Comparison of ENCODE assay signal across 17 cellular contexts in genomic region chr14:95119336-95119735, GRCh38. TPM values are rescaled to one million over a fixed set of nuclear protein-coding genes. Genes with fewer than 3 reads are reported as not detected.
DNase-seq lines count a peak whose midpoint lies in the region; ATAC-seq and TF ChIP-seq lines count a peak whose summit lies in the region.
"Had no signal": no experiment of that assay in that cellular context is flagged by ENCODE, and none has a peak within 500 bp of the region (broad histone marks: within the 10 kb centered on the region; RNA-seq: fewer than 3 reads in every experiment).

No MANE protein-coding gene starts in this region.

- no peaks in the 10 kb centered on the region for H3K27me3 ChIP-seq in GM23338 (ENCODE audit: insufficient read depth)
- H3K27me3 ChIP-seq: BLaER1 treated with 17β-estradiol and CSF1 and Interleukin-3, amounts not matched to agents 10 nM and 100 nM; MG63 had no signal

- DNase-seq in Ammon's horn (ENCODE audit: low spot score) = peak; percentile 88
- DNase-seq in caudate nucleus (lab: John Stamatoyannopoulos, UW) = peak in 26 of 61 donors; percentile 28 to 78 (median 48)
- DNase-seq in inferior parietal cortex (ENCODE audit: extremely low spot score) = peak; percentile 78
- DNase-seq in pons (ENCODE audit: low spot score) = peak; percentile 99
- no peak for DNase-seq in GM23338 (ENCODE audit: low spot score)
- DNase-seq in stimulated activated naive CD4-positive, alpha-beta T cell treated with Interleukin-2 at 50 U/mL for 16 hours (lab: John Stamatoyannopoulos, UW) = no peak
- DNase-seq: DMS 273 treated with DMSO at 0.1 percent for 48 hours, H7, IMR-90, Karpas-422, MG63, NCI-H1092 treated with DMSO at 0.1 percent for 48 hours, NCI-H2081 treated with DMSO at 0.1 percent for 48 hours, NCI-H510A had no signal

- peaks cover 4% of the 10 kb centered on the region for H3K36me3 ChIP-seq in GM23338 (ENCODE audit: insufficient read depth)

- H3K27ac ChIP-seq in caudate nucleus (ENCODE audit: low read depth, low read length) = peak overlapping the region; percentile 67
- no peak overlapping the region for H3K27ac ChIP-seq in GM23338 (ENCODE audit: low read depth)
- H3K27ac ChIP-seq: BLaER1 treated with 17β-estradiol and CSF1 and Interleukin-3, amounts not matched to agents 10 nM and 100 nM had no signal

- no peaks in the 10 kb centered on the region for H3K9me2 ChIP-seq in GM23338 (ENCODE audit: insufficient read depth)

- peaks cover 4% of the 10 kb centered on the region for H3K27me3 Mint-ChIP-seq in GM23338 (ENCODE audit: insufficient read depth, low read depth, poor library complexity)

- peaks cover 11% of the 10 kb centered on the region; the same call in 1 of the 2 replicates for H3K4me1 ChIP-seq in GM23338 (ENCODE audit: insufficient read depth)

- no peak for TF ChIP-seq CTCF in GM23338 (conservative IDR thresholded peaks at IDR 0.05; ENCODE audit: low read depth in 2 of 2)

- no peak overlapping the region for H3K27ac Mint-ChIP-seq in GM23338

- no peak overlapping the region for H3K4me3 ChIP-seq in GM23338
- H3K4me3 ChIP-seq: BLaER1 treated with 17β-estradiol and CSF1 and Interleukin-3, amounts not matched to agents 10 nM and 100 nM; MG63 had no signal

- peaks cover 12% of the 10 kb centered on the region for H3K4me1 Mint-ChIP-seq in GM23338

- peaks cover 27% of the 10 kb centered on the region for H3K79me2 ChIP-seq in GM23338 (replicated peaks; ENCODE audit: insufficient read depth)

- no peak overlapping the region for H3K4me3 Mint-ChIP-seq in GM23338

- H3K9me3 Mint-ChIP-seq in GM23338 = no peaks in the 10 kb centered on the region

- ATAC-seq in GM23338 = no peak
- no peak for ATAC-seq in HG02870 (IDR thresholded peaks at IDR 0.05; ENCODE audit: unreplicated experiment)
- no peak for ATAC-seq in GM21786 (IDR thresholded peaks at IDR 0.05; ENCODE audit: unreplicated experiment)

- H4K20me1 ChIP-seq in GM23338 (replicated peaks; ENCODE audit: insufficient read depth) = peaks cover 7% of the 10 kb centered on the region

- no peak overlapping the region for H2AFZ ChIP-seq in GM23338

- no peaks in the 10 kb centered on the region for H3F3A ChIP-seq in GM23338 (replicated peaks; ENCODE audit: low read depth)

- peaks cover 37% of the 10 kb centered on the region for H3K36me3 Mint-ChIP-seq in GM23338 (ENCODE audit: low read depth)

- no peak overlapping the region for H3K4me2 ChIP-seq in GM23338
- H3K4me2 ChIP-seq: BLaER1 treated with 17β-estradiol and CSF1 and Interleukin-3, amounts not matched to agents 10 nM and 100 nM had no signal

TF ChIP-seq in GM23338, 12 proteins besides CTCF, POLR2A, EP300 and RAD21:
- TF ChIP-seq EZH2phosphoT487 (IDR thresholded peaks at IDR 0.05; ENCODE audit: unreplicated experiment) (no peak), ZNF331 (CRISPR knock-in tag; IDR thresholded peaks at IDR 0.05; ENCODE audit: low read depth) (no peak), CREB1 (CRISPR knock-in tag; IDR thresholded peaks at IDR 0.05; ENCODE audit: low read depth) (no peak), STAT1 (IDR thresholded peaks at IDR 0.05; ENCODE audit: unreplicated experiment) (no peak), ETS1 (IDR thresholded peaks at IDR 0.05) (no peak), NANOG (IDR thresholded peaks at IDR 0.05; ENCODE audit: borderline replicate concordance) (no peak), ZNF114 (CRISPR knock-in tag; IDR thresholded peaks at IDR 0.05) (no peak), EZH2 (IDR thresholded peaks at IDR 0.05; ENCODE audit: low read depth, unreplicated experiment) (no peak), JUNB (IDR thresholded peaks at IDR 0.05; ENCODE audit: unreplicated experiment) (no peak)

RNA-seq across cellular contexts. Expression of gene DICER1, which starts 38.0 kb away (rescaled TPM):
- total RNA-seq in GM23338 (2014; rRNA removed; shearing (Covaris generic)) = 52.6 and 59.2 TPM in 2 replicates
- 17.6 and 21.4 TPM in 2 replicates for polyA plus RNA-seq in GM23338 (2016; fragmentation: Nextera tagmentation; extraction: Ambion mirVana)

Comparison
In these comparisons a context has a peak if more than half of its experiments do, and no peak if none do; other contexts are left out.
1. DNase-seq: peak in Ammon's horn (single experiment), inferior parietal cortex (single experiment) and pons (single experiment); none in GM23338 (single experiment) and stimulated activated naive CD4-positive, alpha-beta T cell treated with Interleukin-2 at 50 U/mL for 16 hours (single experiment).